22 cellular contexts compared by ENCODE assay signal in genomic region chr17:21003007-21003621, GRCh38. TPM values are rescaled to one million over a fixed set of nuclear protein-coding genes. Genes with fewer than 3 reads are reported as not detected.
DNase-seq lines count a peak whose midpoint lies in the region; ATAC-seq and TF ChIP-seq lines count a peak whose summit lies in the region.
"Had no signal": no experiment of that assay in that cellular context is flagged by ENCODE, and none has a peak within 500 bp of the region (broad histone marks: within the 10 kb centered on the region; RNA-seq: fewer than 3 reads in every experiment).

No MANE protein-coding gene starts in this region.

- ATAC-seq in stimulated activated effector memory CD8-positive, alpha-beta T cell treated with anti-CD3 and anti-CD28 coated beads, Interleukin-12 subunit alpha, Interleukin-12 subunit beta, amount 100 ng/mL, for 72 hours = no peak
- ATAC-seq: sciatic nerve had no signal

- CTCF ChIA-PET in activated naive CD4-positive, alpha-beta T cell treated with anti-CD3 and anti-CD28 coated beads for 36 hours (lab: Charles Lee) = no interaction called here
- CTCF ChIA-PET in HEK293 (lab: Yijun Ruan, JAX) = interaction anchor here (1.4 kb wide), 1 partner anchor 202 kb away, joined by 4 read pairs; no protein-coding TSS in a partner anchor

- POLR2A ChIA-PET in HEK293 (lab: Yijun Ruan, JAX) = no interaction called here

- H3K4me1 ChIP-seq in HEK293 (ENCODE audit: control insufficient read depth, insufficient read depth, low read length) (no peaks in the 10 kb centered on the region), esophagus muscularis mucosa (peaks cover 39 to 74% (median 52%) of the 10 kb centered on the region in 4 donors)
- H3K4me1 ChIP-seq: Caco-2 had no signal

- H3K36me3 ChIP-seq in HEK293 (ENCODE audit: control insufficient read depth in 2 of 2, insufficient read depth in 1 of 2, low read length in 2 of 2) (peaks cover 58 to 99% of the 10 kb centered on the region in 2 experiments), esophagus muscularis mucosa (peaks cover 59 to 86% (median 78%) of the 10 kb centered on the region in 4 donors)

- TF ChIP-seq CTCF in HEK293 (tag by site-specific recombination; IDR thresholded peaks at IDR 0.05) (no peak), esophagus muscularis mucosa (IDR thresholded peaks at IDR 0.05) (no peak)

- H3K4me3 Mint-ChIP-seq in activated naive CD4-positive, alpha-beta T cell treated with anti-CD3 and anti-CD28 coated beads for 36 hours = no peak overlapping the region
- H3K4me3 Mint-ChIP-seq in stimulated activated effector memory CD8-positive, alpha-beta T cell treated with anti-CD3 and anti-CD28 coated beads, Interleukin-12 subunit alpha, Interleukin-12 subunit beta, amount 100 ng/mL, for 72 hours = no peak overlapping the region
- H3K4me3 Mint-ChIP-seq: B cell; memory B cell; T-helper 2 cell treated with Interferon-gamma antibody and Interleukin-4, amounts not matched to agents 5 μg/mL and 100 μg/mL, for 36 hours; type B pancreatic cell had no signal

- no peaks in the 10 kb centered on the region for H3K27me3 Mint-ChIP-seq in activated naive CD4-positive, alpha-beta T cell treated with anti-CD3 and anti-CD28 coated beads for 36 hours (ENCODE audit: low read depth)
- H3K27me3 Mint-ChIP-seq: B cell, memory B cell, type B pancreatic cell had no signal

- no peaks in the 10 kb centered on the region for H3K27me3 ChIP-seq in esophagus muscularis mucosa

- no peaks in the 10 kb centered on the region for H3K9me3 ChIP-seq in HEK293 (ENCODE audit: control insufficient read depth, insufficient read depth, low read depth, low read length)
- no peaks in the 10 kb centered on the region for H3K9me3 ChIP-seq in esophagus muscularis mucosa
- H3K9me3 ChIP-seq: A549, Caco-2, SK-N-SH had no signal

- 74% methylated on average over 7 of the region's 11 CpGs for WGBS in esophagus muscularis mucosa

- TF ChIP-seq EP300 in esophagus muscularis mucosa (IDR thresholded peaks at IDR 0.05) = no peak

- intact Hi-C loops in activated naive CD4-positive, alpha-beta T cell treated with anti-CD3 and anti-CD28 coated beads for 36 hours (cut with micrococcal nuclease) = no loop called here
- intact Hi-C loops in esophagus muscularis mucosa (cut with DNase I) = no loop called here

- no peak for TF ChIP-seq POLR2A in esophagus muscularis mucosa (IDR thresholded peaks at IDR 0.05; ENCODE audit: low read depth)

- no peaks in the 10 kb centered on the region for H3K9me3 Mint-ChIP-seq in activated naive CD4-positive, alpha-beta T cell treated with anti-CD3 and anti-CD28 coated beads for 36 hours
- no peaks in the 10 kb centered on the region for H3K9me3 Mint-ChIP-seq in stimulated activated effector memory CD8-positive, alpha-beta T cell treated with anti-CD3 and anti-CD28 coated beads, Interleukin-12 subunit alpha, Interleukin-12 subunit beta, amount 100 ng/mL, for 72 hours
- H3K9me3 Mint-ChIP-seq: memory B cell; T-helper 2 cell treated with Interferon-gamma antibody and Interleukin-4, amounts not matched to agents 5 μg/mL and 100 μg/mL, for 36 hours; type B pancreatic cell had no signal

- no peak for DNase-seq in activated naive CD4-positive, alpha-beta T cell treated with anti-CD3 and anti-CD28 coated beads for 36 hours
- DNase-seq in activated naive CD4-positive, alpha-beta T cell (lab: John Stamatoyannopoulos, UW) = no peak
- no peak for DNase-seq in stimulated activated effector memory CD8-positive, alpha-beta T cell treated with anti-CD3 and anti-CD28 coated beads, Interleukin-12 subunit alpha, Interleukin-12 subunit beta, amount 100 ng/mL, for 72 hours (ENCODE audit: low spot score in 2 of 2)
- DNase-seq in D341Med (ENCODE audit: low spot score) = no peak
- DNase-seq in esophagus muscularis mucosa (ENCODE audit: extremely low spot score) = no peak
- no peak for DNase-seq in dermis blood vessel endothelial cell
- DNase-seq: activated CD4-positive, alpha-beta T cell treated with anti-CD3 and anti-CD28 coated beads, Interleukin-2, amount 50 U/mL, for 48 hours; activated CD8-positive, alpha-beta memory T cell treated with anti-CD3 and anti-CD28 coated beads, Interleukin-2, amount 50 U/mL, for 48 hours; activated gamma-delta T cell; Caco-2; NCI-H1048; NCI-H187 treated with DMSO at 0.1 percent for 48 hours; NCI-H69; SK-N-SH had no signal

- no peak overlapping the region for H3K4me3 ChIP-seq in HEK293 (ENCODE audit: low read depth, low read length)
- H3K4me3 ChIP-seq in esophagus muscularis mucosa = no peak overlapping the region
- H3K4me3 ChIP-seq: A549 had no signal

- H3K4me1 Mint-ChIP-seq in activated naive CD4-positive, alpha-beta T cell treated with anti-CD3 and anti-CD28 coated beads for 36 hours (ENCODE audit: low read depth) = peaks cover 39% of the 10 kb centered on the region
- H3K4me1 Mint-ChIP-seq in stimulated activated effector memory CD8-positive, alpha-beta T cell treated with anti-CD3 and anti-CD28 coated beads, Interleukin-12 subunit alpha, Interleukin-12 subunit beta, amount 100 ng/mL, for 72 hours = peaks cover 21% of the 10 kb centered on the region

- H3K27ac ChIP-seq in HEK293 (ENCODE audit: extremely low read depth, low read depth, low read length) (no peak overlapping the region), cingulate gyrus (ENCODE audit: low read depth, low read length) (peak overlapping the region; percentile 62), esophagus muscularis mucosa (replicated peaks in 1 of 4) (peak overlapping the region in 2 of 4 donors; percentile 0 to 22)
- H3K27ac ChIP-seq: A549 had no signal

- H3K36me3 Mint-ChIP-seq in activated naive CD4-positive, alpha-beta T cell treated with anti-CD3 and anti-CD28 coated beads for 36 hours (ENCODE audit: low read depth) = peaks cover 48% of the 10 kb centered on the region
- peaks cover 94% of the 10 kb centered on the region for H3K36me3 Mint-ChIP-seq in stimulated activated effector memory CD8-positive, alpha-beta T cell treated with anti-CD3 and anti-CD28 coated beads, Interleukin-12 subunit alpha, Interleukin-12 subunit beta, amount 100 ng/mL, for 72 hours

- peak overlapping the region; percentile 24 for H3K27ac Mint-ChIP-seq in activated naive CD4-positive, alpha-beta T cell treated with anti-CD3 and anti-CD28 coated beads for 36 hours
- peak overlapping the region; percentile 50 for H3K27ac Mint-ChIP-seq in stimulated activated effector memory CD8-positive, alpha-beta T cell treated with anti-CD3 and anti-CD28 coated beads, Interleukin-12 subunit alpha, Interleukin-12 subunit beta, amount 100 ng/mL, for 72 hours
- H3K27ac Mint-ChIP-seq: B cell; memory B cell; T-helper 2 cell treated with Interferon-gamma antibody and Interleukin-4, amounts not matched to agents 5 μg/mL and 100 μg/mL, for 36 hours; type B pancreatic cell had no signal

TF ChIP-seq in HEK293, 187 proteins besides CTCF, POLR2A, EP300 and RAD21:
- TF ChIP-seq KLF1 (tag by site-specific recombination; IDR thresholded peaks at IDR 0.05) (peak; percentile 94), ZNF600 (tag by site-specific recombination; IDR thresholded peaks at IDR 0.05) (peak; percentile 75), GLIS1 (tag by site-specific recombination; IDR thresholded peaks at IDR 0.05) (peak; percentile 61), BCL11B (tag by site-specific recombination; IDR thresholded peaks at IDR 0.05; ENCODE audit: low read depth) (no peak), ZXDB (tag by site-specific recombination; IDR thresholded peaks at IDR 0.05) (no peak), ZFHX2 (tag by site-specific recombination; conservative IDR thresholded peaks at IDR 0.05) (peak; percentile 69), EGR2 (tag by site-specific recombination; IDR thresholded peaks at IDR 0.05; ENCODE audit: low read depth) (peak; percentile 68; the same call in 1 of the 2 replicates)
- TF ChIP-seq, protein P1, sequence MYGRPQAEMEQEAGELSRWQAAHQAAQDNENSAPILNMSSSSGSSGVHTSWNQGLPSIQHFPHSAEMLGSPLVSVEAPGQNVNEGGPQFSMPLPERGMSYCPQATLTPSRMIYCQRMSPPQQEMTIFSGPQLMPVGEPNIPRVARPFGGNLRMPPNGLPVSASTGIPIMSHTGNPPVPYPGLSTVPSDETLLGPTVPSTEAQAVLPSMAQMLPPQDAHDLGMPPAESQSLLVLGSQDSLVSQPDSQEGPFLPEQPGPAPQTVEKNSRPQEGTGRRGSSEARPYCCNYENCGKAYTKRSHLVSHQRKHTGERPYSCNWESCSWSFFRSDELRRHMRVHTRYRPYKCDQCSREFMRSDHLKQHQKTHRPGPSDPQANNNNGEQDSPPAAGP (tag by site-specific recombination; IDR thresholded peaks at IDR 0.05) = peak; percentile 81

RNA-seq across cellular contexts. Expression of gene USP22, which starts 39.7 kb away (rescaled TPM):
- total RNA-seq in activated naive CD4-positive, alpha-beta T cell treated with anti-CD3 and anti-CD28 coated beads for 36 hours = 100 to 1,000 TPM; 140 to 144 TPM
- total RNA-seq in esophagus muscularis mucosa (100 to 1,000 TPM in 2 of 4 donors, 10 to 100 TPM in 2; 78.5 to 135 (median 112) TPM), dermis blood vessel endothelial cell (342 TPM in 2 replicates)
